In genomic region chr4:122583906-122584305, GRCh38 we compare ENCODE assay signal across 11 cellular contexts. TPM values are rescaled to one million over a fixed set of nuclear protein-coding genes. Genes with fewer than 3 reads are reported as not detected.
DNase-seq lines count a peak whose midpoint lies in the region; FAIRE-seq and TF ChIP-seq lines count a peak whose summit lies in the region.
"Had no signal": no experiment of that assay in that cellular context is flagged by ENCODE, and none has a peak within 500 bp of the region (broad histone marks: within the 10 kb centered on the region; RNA-seq: fewer than 3 reads in every experiment).

No MANE protein-coding gene starts in this region.

- H3K4me3 Mint-ChIP-seq in activated naive CD4-positive, alpha-beta T cell treated with anti-CD3 and anti-CD28 coated beads, Interleukin-2, amount 10 ng/mL, durations not matched to agents 7 days and 5 days: no peak overlapping the region
- H3K4me3 Mint-ChIP-seq in activated CD4-positive, alpha-beta memory T cell treated with anti-CD3 and anti-CD28 coated beads for 36 hours: peak overlapping the region; percentile 21
- H3K4me3 Mint-ChIP-seq: effector memory CD8-positive, alpha-beta T cell had no signal

- H3K9ac ChIP-seq in subcutaneous abdominal adipose tissue (ENCODE audit: low read length in 5 of 5): no peak overlapping the region

- no peak for TF ChIP-seq CTCF in fibroblast of the aortic adventitia (IDR thresholded peaks at IDR 0.05; ENCODE audit: insufficient read depth, low read length)

- peaks cover 0 to 31% (median 18%) of the 10 kb centered on the region in 5 donors for H3K4me1 ChIP-seq in subcutaneous abdominal adipose tissue (ENCODE audit: control insufficient read depth in 5 of 5, insufficient read depth in 5 of 5, low read length in 5 of 5)

- CTCF ChIA-PET in activated naive CD4-positive, alpha-beta T cell treated with anti-CD3 and anti-CD28 coated beads, Interleukin-2, amount 10 ng/mL, durations not matched to agents 7 days and 5 days (lab: Charles Lee): interaction anchor here (0.7 to 2.0 kb wide), 4 partner anchors 18 to 684 kb away, joined by 3 to 7 read pairs (median 4); no protein-coding TSS in a partner anchor
- CTCF ChIA-PET in activated CD4-positive, alpha-beta memory T cell treated with anti-CD3 and anti-CD28 coated beads for 36 hours (lab: Charles Lee): interaction anchor here (0.6 to 2.3 kb wide), 6 partner anchors 13 to 340 kb away, joined by 3 to 12 read pairs (median 4); no protein-coding TSS in a partner anchor

- no peak for FAIRE-seq in urothelium cell line (lab: Jason Lieb, UNC)
- FAIRE-seq: islet of Langerhans had no signal

- H3K36me3 Mint-ChIP-seq in activated naive CD4-positive, alpha-beta T cell treated with anti-CD3 and anti-CD28 coated beads, Interleukin-2, amount 10 ng/mL, durations not matched to agents 7 days and 5 days: peaks cover 5% of the 10 kb centered on the region
- no peaks in the 10 kb centered on the region for H3K36me3 Mint-ChIP-seq in activated CD4-positive, alpha-beta memory T cell treated with anti-CD3 and anti-CD28 coated beads for 36 hours

- H3K36me3 ChIP-seq in subcutaneous abdominal adipose tissue (ENCODE audit: control insufficient read depth in 5 of 5, insufficient read depth in 5 of 5, low read length in 5 of 5): no peaks in the 10 kb centered on the region

- POLR2A ChIA-PET in activated CD4-positive, alpha-beta memory T cell treated with anti-CD3 and anti-CD28 coated beads for 36 hours (lab: Charles Lee): interaction anchor here (0.6 to 1.2 kb wide), 4 partner anchors 42 to 149 kb away, joined by 3 to 4 read pairs (median 4); partner anchors contain the start of gene BBS12

- intact Hi-C loops in activated CD4-positive, alpha-beta memory T cell treated with anti-CD3 and anti-CD28 coated beads for 36 hours (cut with micrococcal nuclease): loop anchor here (1.0 to 5.0 kb wide), 6 partner anchors 18 to 338 kb away; partner anchors contain the start of genes IL21 and NUDT6

- H3K9me3 ChIP-seq in subcutaneous abdominal adipose tissue (ENCODE audit: control insufficient read depth in 5 of 5, low read length in 5 of 5): peaks cover 0 to 2% (median 0%) of the 10 kb centered on the region in 5 donors

- peaks cover 68% of the 10 kb centered on the region for H3K4me1 Mint-ChIP-seq in activated naive CD4-positive, alpha-beta T cell treated with anti-CD3 and anti-CD28 coated beads, Interleukin-2, amount 10 ng/mL, durations not matched to agents 7 days and 5 days
- peaks cover 52% of the 10 kb centered on the region for H3K4me1 Mint-ChIP-seq in activated CD4-positive, alpha-beta memory T cell treated with anti-CD3 and anti-CD28 coated beads for 36 hours (ENCODE audit: low read depth)

- no peaks in the 10 kb centered on the region for H3K9me3 Mint-ChIP-seq in activated naive CD4-positive, alpha-beta T cell treated with anti-CD3 and anti-CD28 coated beads, Interleukin-2, amount 10 ng/mL, durations not matched to agents 7 days and 5 days
- no peaks in the 10 kb centered on the region for H3K9me3 Mint-ChIP-seq in activated CD4-positive, alpha-beta memory T cell treated with anti-CD3 and anti-CD28 coated beads for 36 hours
- H3K9me3 Mint-ChIP-seq: effector memory CD8-positive, alpha-beta T cell had no signal

- peak overlapping the region; percentile 42 for H3K27ac ChIP-seq in subcutaneous abdominal adipose tissue (ENCODE audit: low read depth, low read length)

- H3K27me3 Mint-ChIP-seq in activated naive CD4-positive, alpha-beta T cell treated with anti-CD3 and anti-CD28 coated beads, Interleukin-2, amount 10 ng/mL, durations not matched to agents 7 days and 5 days: no peaks in the 10 kb centered on the region
- H3K27me3 Mint-ChIP-seq in activated CD4-positive, alpha-beta memory T cell treated with anti-CD3 and anti-CD28 coated beads for 36 hours: no peaks in the 10 kb centered on the region
- H3K27me3 Mint-ChIP-seq: effector memory CD8-positive, alpha-beta T cell had no signal

- H3K4me3 ChIP-seq in fibroblast of the aortic adventitia (ENCODE audit: low read depth, low read length): no peak overlapping the region
- no peak overlapping the region for H3K4me3 ChIP-seq in subcutaneous abdominal adipose tissue (ENCODE audit: low read depth in 1 of 5, low read length in 5 of 5)

- H3K27ac Mint-ChIP-seq in activated naive CD4-positive, alpha-beta T cell treated with anti-CD3 and anti-CD28 coated beads, Interleukin-2, amount 10 ng/mL, durations not matched to agents 7 days and 5 days: peak overlapping the region; percentile 87
- H3K27ac Mint-ChIP-seq in activated CD4-positive, alpha-beta memory T cell treated with anti-CD3 and anti-CD28 coated beads for 36 hours: peak overlapping the region; percentile 88
- H3K27ac Mint-ChIP-seq: effector memory CD8-positive, alpha-beta T cell had no signal

- DNase-seq in activated naive CD4-positive, alpha-beta T cell treated with anti-CD3 and anti-CD28 coated beads, Interleukin-2, amount 10 ng/mL, durations not matched to agents 7 days and 5 days: no peak
- no peak for DNase-seq in activated naive CD4-positive, alpha-beta T cell treated with anti-CD3 and anti-CD28 coated beads, Interleukin-2, amount 50 U/mL, for 16 hours
- DNase-seq in activated CD4-positive, alpha-beta memory T cell treated with anti-CD3 and anti-CD28 coated beads for 36 hours: no peak
- peak; percentile 59 for DNase-seq in fibroblast of the aortic adventitia (ENCODE audit: low read depth)
- no peak for DNase-seq in GM19240 (ENCODE audit: insufficient read length, low spot score)
- no peak for DNase-seq in urothelium cell line (ENCODE audit: low spot score)
- no peak for DNase-seq in germinal center (ENCODE audit: low spot score)
- DNase-seq: effector memory CD8-positive, alpha-beta T cell; SW 1271 had no signal

- H3K27me3 ChIP-seq in subcutaneous abdominal adipose tissue (ENCODE audit: control insufficient read depth in 5 of 5, insufficient read depth in 4 of 5, low read length in 5 of 5): no peaks in the 10 kb centered on the region

RNA-seq across cellular contexts. Expression of gene IL21, which starts 37.0 kb away (rescaled TPM):
- total RNA-seq in activated CD4-positive, alpha-beta memory T cell treated with anti-CD3 and anti-CD28 coated beads for 36 hours: 10 to 100 TPM; 65.1 to 67.0 TPM
- total RNA-seq in fibroblast of the aortic adventitia (ENCODE audit: low replicate concordance): not detected in 2 replicates

Comparison
In these comparisons a context has a peak if more than half of its experiments do, and no peak if none do; other contexts are left out.
1. RNA of gene IL21, which starts 37.0 kb away (total RNA-seq): 65.1 to 67.0 TPM in activated CD4-positive, alpha-beta memory T cell treated with anti-CD3 and anti-CD28 coated beads for 36 hours; not detected in fibroblast of the aortic adventitia; every median in the first group is over 10 times any median in the second.